8 cellular contexts compared by ENCODE assay signal in genomic region chr3:125356140-125357026, GRCh38. TPM values are rescaled to one million over a fixed set of nuclear protein-coding genes. Genes with fewer than 3 reads are reported as not detected.
DNase-seq lines count a peak whose midpoint lies in the region; ATAC-seq and TF ChIP-seq lines count a peak whose summit lies in the region.

No MANE protein-coding gene starts in this region.

- TF ChIP-seq CTCF in upper lobe of left lung (IDR thresholded peaks at IDR 0.05), result no peak

- ATAC-seq in activated T-cell treated with anti-CD3 and anti-CD28 coated beads, Interleukin-2, amount 50 U/mL, for 4 hours, result no peak
- ATAC-seq in left lobe of liver, result peak; percentile 63
- ATAC-seq in upper lobe of left lung (ENCODE audit: low FRiP score in 2 of 2), result no peak
- ATAC-seq in GM18519 (IDR thresholded peaks at IDR 0.05; ENCODE audit: low FRiP score, unreplicated experiment), result no peak

- H3K4me1 ChIP-seq in upper lobe of left lung, result peaks cover 16 to 32% (median 24%) of the 10 kb centered on the region in 4 donors

- H3K36me3 Mint-ChIP-seq in activated T-cell treated with anti-CD3 and anti-CD28 coated beads, Interleukin-2, amount 50 U/mL, for 4 hours (ENCODE audit: insufficient read depth), result peaks cover 6% of the 10 kb centered on the region
- H3K36me3 Mint-ChIP-seq in activated T-helper 2 cell treated with anti-CD3 and anti-CD28 coated beads, Interferon-gamma antibody, Interleukin-2, Interleukin-4, amounts not matched to agents 10 μg/mL and 5 μg/mL and 100 μg/mL, durations not matched to agents 14 hours and 24 hours and 36 hours (ENCODE audit: low read depth), result peaks cover 16% of the 10 kb centered on the region

- TF ChIP-seq EP300 in upper lobe of left lung (IDR thresholded peaks at IDR 0.05), result no peak

- no peak overlapping the region for H3K27ac Mint-ChIP-seq in activated T-helper 2 cell treated with anti-CD3 and anti-CD28 coated beads, Interferon-gamma antibody, Interleukin-2, Interleukin-4, amounts not matched to agents 10 μg/mL and 5 μg/mL and 100 μg/mL, durations not matched to agents 14 hours and 24 hours and 36 hours

- H3K9me3 Mint-ChIP-seq in activated T-cell treated with anti-CD3 and anti-CD28 coated beads, Interleukin-2, amount 50 U/mL, for 4 hours, result peaks cover 4% of the 10 kb centered on the region
- no peaks in the 10 kb centered on the region for H3K9me3 Mint-ChIP-seq in activated T-helper 2 cell treated with anti-CD3 and anti-CD28 coated beads, Interferon-gamma antibody, Interleukin-2, Interleukin-4, amounts not matched to agents 10 μg/mL and 5 μg/mL and 100 μg/mL, durations not matched to agents 14 hours and 24 hours and 36 hours

- peak overlapping the region; percentile 31 to 63 (median 58) for H3K4me3 ChIP-seq in upper lobe of left lung

- H3K36me3 ChIP-seq in upper lobe of left lung, result no peaks in the 10 kb centered on the region

- H3K27me3 ChIP-seq in upper lobe of left lung, result no peaks in the 10 kb centered on the region

- H3K9me3 ChIP-seq in upper lobe of left lung, result no peaks in the 10 kb centered on the region

- peaks cover 63% of the 10 kb centered on the region for H3K4me1 Mint-ChIP-seq in activated T-cell treated with anti-CD3 and anti-CD28 coated beads, Interleukin-2, amount 50 U/mL, for 4 hours (ENCODE audit: low read depth)
- peaks cover 46% of the 10 kb centered on the region for H3K4me1 Mint-ChIP-seq in activated T-helper 2 cell treated with anti-CD3 and anti-CD28 coated beads, Interferon-gamma antibody, Interleukin-2, Interleukin-4, amounts not matched to agents 10 μg/mL and 5 μg/mL and 100 μg/mL, durations not matched to agents 14 hours and 24 hours and 36 hours (ENCODE audit: low read depth)

- H3K27ac ChIP-seq in upper lobe of left lung, result peak overlapping the region; percentile 17 to 69 (median 50)

- no peak for TF ChIP-seq POLR2A in upper lobe of left lung (IDR thresholded peaks at IDR 0.05)

- H3K27me3 Mint-ChIP-seq in activated T-cell treated with anti-CD3 and anti-CD28 coated beads, Interleukin-2, amount 50 U/mL, for 4 hours (ENCODE audit: low read depth), result no peaks in the 10 kb centered on the region
- H3K27me3 Mint-ChIP-seq in activated T-helper 2 cell treated with anti-CD3 and anti-CD28 coated beads, Interferon-gamma antibody, Interleukin-2, Interleukin-4, amounts not matched to agents 10 μg/mL and 5 μg/mL and 100 μg/mL, durations not matched to agents 14 hours and 24 hours and 36 hours (ENCODE audit: low read depth), result no peaks in the 10 kb centered on the region

- intact Hi-C loops in activated T-helper 2 cell treated with anti-CD3 and anti-CD28 coated beads, Interferon-gamma antibody, Interleukin-2, Interleukin-4, amounts not matched to agents 10 μg/mL and 5 μg/mL and 100 μg/mL, durations not matched to agents 14 hours and 24 hours and 36 hours (cut with micrococcal nuclease), result loop anchor here (2.0 to 5.0 kb wide), 2 partner anchors 18 to 44 kb away; partner anchors contain the start of gene ZNF148

- DNase-seq in activated T-cell treated with anti-CD3 and anti-CD28 coated beads, Interleukin-2, amount 50 U/mL, for 4 hours, result no peak
- DNase-seq in activated T-cell treated with anti-CD3 and anti-CD28 coated beads for 4 hours, result no peak
- DNase-seq in activated T-helper 2 cell treated with anti-CD3 and anti-CD28 coated beads, Interferon-gamma antibody, Interleukin-2, Interleukin-4, amounts not matched to agents 10 μg/mL and 5 μg/mL and 100 μg/mL, durations not matched to agents 14 hours and 24 hours and 36 hours (ENCODE audit: low spot score), result no peak
- no peak for DNase-seq in left lobe of liver (ENCODE audit: low spot score)
- DNase-seq in upper lobe of left lung, result no peak
- no peak for DNase-seq in germinal center (ENCODE audit: low spot score)
- DNase-seq in NCI-H2081 treated with DMSO at 0.1 percent for 48 hours (lab: John Stamatoyannopoulos, UW), result no peak

- H3K4me3 Mint-ChIP-seq in activated T-cell treated with anti-CD3 and anti-CD28 coated beads, Interleukin-2, amount 50 U/mL, for 4 hours, result peak overlapping the region; percentile 77
- H3K4me3 Mint-ChIP-seq in activated T-helper 2 cell treated with anti-CD3 and anti-CD28 coated beads, Interferon-gamma antibody, Interleukin-2, Interleukin-4, amounts not matched to agents 10 μg/mL and 5 μg/mL and 100 μg/mL, durations not matched to agents 14 hours and 24 hours and 36 hours (ENCODE audit: low read depth), result peak overlapping the region; percentile 78

- WGBS in upper lobe of left lung, 2 donors, result 21 to 30% methylated on average over 5 of the region's 5 CpGs

RNA-seq across cellular contexts. Expression of gene ZNF148, which starts 18.7 kb away (rescaled TPM):
- 10 to 100 TPM; 28.9 to 31.1 (median 29.6) TPM for total RNA-seq in activated T-cell treated with anti-CD3 and anti-CD28 coated beads, Interleukin-2, amount 50 U/mL, for 4 hours
- 33.2 and 37.0 TPM in 2 replicates for total RNA-seq in activated T-helper 2 cell treated with anti-CD3 and anti-CD28 coated beads, Interferon-gamma antibody, Interleukin-2, Interleukin-4, amounts not matched to agents 10 μg/mL and 5 μg/mL and 100 μg/mL, durations not matched to agents 14 hours and 24 hours and 36 hours
- total RNA-seq in left lobe of liver, result 17.7 TPM
- total RNA-seq in upper lobe of left lung, result 10 to 100 TPM; 24.5 to 42.9 (median 32.8) TPM
